In the genomic region with DNA sequence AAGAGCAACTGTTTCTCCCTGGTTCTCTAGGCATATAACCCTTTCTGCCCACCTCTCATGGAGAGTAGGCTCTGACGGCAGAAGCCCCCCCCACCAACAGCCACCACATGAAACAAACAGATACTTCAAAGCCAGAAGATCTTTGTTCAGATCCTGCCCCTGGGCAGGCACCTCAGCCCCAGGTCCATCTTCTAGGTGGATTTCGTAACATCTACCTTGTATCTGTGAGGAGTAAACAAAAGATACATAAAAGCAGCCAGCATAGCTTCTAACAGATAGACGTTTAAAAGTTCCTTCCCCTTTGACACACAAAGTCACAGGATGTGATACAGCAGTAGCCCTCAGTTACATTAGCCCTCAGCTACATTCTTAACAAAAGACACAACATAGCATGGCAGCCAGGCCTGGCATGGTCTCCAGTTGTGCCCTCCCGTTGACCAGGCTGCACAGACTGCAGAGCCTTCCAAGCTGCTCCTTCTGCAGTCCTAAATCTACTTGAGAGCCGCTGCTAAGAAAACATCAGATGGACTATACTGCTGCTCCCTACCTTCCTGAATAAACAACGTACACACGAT, we compare ENCODE assay signal across 8 cellular contexts. TPM values are rescaled to one million over a fixed set of nuclear protein-coding genes. Genes with fewer than 3 reads are reported as not detected.
DNase-seq lines count a peak whose midpoint lies in the region; ATAC-seq and TF ChIP-seq lines count a peak whose summit lies in the region.

No MANE protein-coding gene starts in this region.

- in situ Hi-C loops in G401 (cut with HindIII; ENCODE audit: low sequenced_read_pairs): no loop called here

- peak overlapping the region; percentile 97 for H3K27ac Mint-ChIP-seq in activated naive CD4-positive, alpha-beta T cell treated with anti-CD3 and anti-CD28 coated beads for 36 hours
- H3K27ac Mint-ChIP-seq in activated naive CD8-positive, alpha-beta T cell treated with anti-CD3 and anti-CD28 coated beads, Interleukin-2, amount 10 ng/mL, durations not matched to agents 7 days and 5 days: peak overlapping the region; percentile 86

- H3K27ac ChIP-seq in lower lobe of right lung (peak overlapping the region; percentile 51), tibial nerve (peak overlapping the region in 3 of 4 donors; percentile 6 to 73 (median 64))

- peaks cover 98% of the 10 kb centered on the region for H3K4me1 Mint-ChIP-seq in activated naive CD4-positive, alpha-beta T cell treated with anti-CD3 and anti-CD28 coated beads for 36 hours (ENCODE audit: low read depth)
- peaks cover 59% of the 10 kb centered on the region for H3K4me1 Mint-ChIP-seq in activated naive CD8-positive, alpha-beta T cell treated with anti-CD3 and anti-CD28 coated beads, Interleukin-2, amount 10 ng/mL, durations not matched to agents 7 days and 5 days

- no peak for TF ChIP-seq POLR2A in tibial nerve (IDR thresholded peaks at IDR 0.05)

- H3K36me3 ChIP-seq in lower lobe of right lung: no peaks in the 10 kb centered on the region
- H3K36me3 ChIP-seq in tibial nerve: no peaks in the 10 kb centered on the region

- TF ChIP-seq CTCF in lower lobe of right lung (IDR thresholded peaks at IDR 0.05) (no peak), tibial nerve (IDR thresholded peaks at IDR 0.05) (no peak)

- intact Hi-C loops in activated naive CD4-positive, alpha-beta T cell treated with anti-CD3 and anti-CD28 coated beads for 36 hours (cut with micrococcal nuclease): no loop called here
- intact Hi-C loops in lower lobe of right lung (cut with DNase I): no loop called here

- CTCF ChIA-PET in activated naive CD4-positive, alpha-beta T cell treated with anti-CD3 and anti-CD28 coated beads for 36 hours (lab: Charles Lee): no interaction called here

- 23 to 30% methylated on average over 7 of the region's 7 CpGs for WGBS in tibial nerve, 2 donors

- no peak for TF ChIP-seq EP300 in tibial nerve (IDR thresholded peaks at IDR 0.05)

- H3K4me1 ChIP-seq in lower lobe of right lung (peaks cover 97% of the 10 kb centered on the region), tibial nerve (peaks cover 3 to 95% (median 84%) of the 10 kb centered on the region in 4 donors)

- POLR2A ChIA-PET in activated naive CD8-positive, alpha-beta T cell treated with anti-CD3 and anti-CD28 coated beads, Interleukin-2, amount 10 ng/mL, durations not matched to agents 7 days and 5 days (lab: Charles Lee): interaction anchor here (1.7 to 1.8 kb wide), 2 partner anchors 12 to 82 kb away, joined by 5 to 7 read pairs; partner anchors contain the start of gene AKAP8

- H3K9me3 ChIP-seq in lower lobe of right lung (no peaks in the 10 kb centered on the region), tibial nerve (no peaks in the 10 kb centered on the region)

- peak overlapping the region; percentile 61 for H3K4me3 Mint-ChIP-seq in activated naive CD4-positive, alpha-beta T cell treated with anti-CD3 and anti-CD28 coated beads for 36 hours
- H3K4me3 Mint-ChIP-seq in activated naive CD8-positive, alpha-beta T cell treated with anti-CD3 and anti-CD28 coated beads, Interleukin-2, amount 10 ng/mL, durations not matched to agents 7 days and 5 days: peak overlapping the region; percentile 68

- no peaks in the 10 kb centered on the region for H3K27me3 Mint-ChIP-seq in activated naive CD4-positive, alpha-beta T cell treated with anti-CD3 and anti-CD28 coated beads for 36 hours (ENCODE audit: low read depth)
- H3K27me3 Mint-ChIP-seq in activated naive CD8-positive, alpha-beta T cell treated with anti-CD3 and anti-CD28 coated beads, Interleukin-2, amount 10 ng/mL, durations not matched to agents 7 days and 5 days: no peaks in the 10 kb centered on the region

- no peak for DNase-seq in activated naive CD4-positive, alpha-beta T cell treated with anti-CD3 and anti-CD28 coated beads for 36 hours
- DNase-seq in activated naive CD4-positive, alpha-beta T cell (lab: John Stamatoyannopoulos, UW): no peak
- no peak for DNase-seq in activated naive CD8-positive, alpha-beta T cell treated with anti-CD3 and anti-CD28 coated beads, Interleukin-2, amount 10 ng/mL, durations not matched to agents 7 days and 5 days
- no peak for DNase-seq in lower lobe of right lung
- DNase-seq in tibial nerve (ENCODE audit: low spot score in 2 of 2): no peak
- DNase-seq in CD1c-positive myeloid dendritic cell (ENCODE audit: extremely low spot score): no peak
- DNase-seq in G401 (ENCODE audit: low spot score): no peak

- peaks cover 29% of the 10 kb centered on the region for H3K36me3 Mint-ChIP-seq in activated naive CD4-positive, alpha-beta T cell treated with anti-CD3 and anti-CD28 coated beads for 36 hours (ENCODE audit: low read depth)
- H3K36me3 Mint-ChIP-seq in activated naive CD8-positive, alpha-beta T cell treated with anti-CD3 and anti-CD28 coated beads, Interleukin-2, amount 10 ng/mL, durations not matched to agents 7 days and 5 days: peaks cover 9% of the 10 kb centered on the region

- H3K9me3 Mint-ChIP-seq in activated naive CD4-positive, alpha-beta T cell treated with anti-CD3 and anti-CD28 coated beads for 36 hours: no peaks in the 10 kb centered on the region
- no peaks in the 10 kb centered on the region for H3K9me3 Mint-ChIP-seq in activated naive CD8-positive, alpha-beta T cell treated with anti-CD3 and anti-CD28 coated beads, Interleukin-2, amount 10 ng/mL, durations not matched to agents 7 days and 5 days

- H3K27me3 ChIP-seq in lower lobe of right lung (ENCODE audit: low read depth): no peaks in the 10 kb centered on the region
- H3K27me3 ChIP-seq in tibial nerve: no peaks in the 10 kb centered on the region

- ATAC-seq in activated naive CD8-positive, alpha-beta T cell treated with anti-CD3 and anti-CD28 coated beads, Interleukin-2, amount 10 ng/mL, durations not matched to agents 7 days and 5 days (ENCODE audit: low read depth): peak; percentile 49
- peak; percentile 13 to 35 for ATAC-seq in lower lobe of right lung
- no peak for ATAC-seq in GM18870 (IDR thresholded peaks at IDR 0.05; ENCODE audit: unreplicated experiment)

- H3K4me3 ChIP-seq in lower lobe of right lung: no peak overlapping the region
- no peak overlapping the region for H3K4me3 ChIP-seq in tibial nerve

RNA-seq across cellular contexts. Expression of gene BRD4, which starts 35.4 kb away (rescaled TPM):
- 100 to 1,000 TPM; 109 to 111 TPM for total RNA-seq in activated naive CD4-positive, alpha-beta T cell treated with anti-CD3 and anti-CD28 coated beads for 36 hours
- 100 to 1,000 TPM; 132 to 134 TPM for total RNA-seq in activated naive CD8-positive, alpha-beta T cell treated with anti-CD3 and anti-CD28 coated beads, Interleukin-2, amount 10 ng/mL, durations not matched to agents 7 days and 5 days
- total RNA-seq in lower lobe of right lung (104 TPM), tibial nerve (10 to 100 TPM; 34.7 to 69.6 (median 36.0) TPM)
- total RNA-seq in G401 (2014; rRNA removed; shearing (Covaris generic)): 7.4 and 8.6 TPM in 2 replicates
